ENCODE assay signal across 9 cellular contexts in genomic region chr3:71421820-71422566, GRCh38.
DNase-seq lines count a peak whose midpoint lies in the region; ATAC-seq, FAIRE-seq and TF ChIP-seq lines count a peak whose summit lies in the region.
"Had no signal": no experiment of that assay in that cellular context is flagged by ENCODE, and none has a peak within 500 bp of the region (broad histone marks: within the 10 kb centered on the region; RNA-seq: fewer than 3 reads in every experiment).

No MANE protein-coding gene starts in this region.

- peaks cover 34 to 36% of the 10 kb centered on the region in 2 donors for H3K36me3 Mint-ChIP-seq in CD4-positive, alpha-beta memory T cell
- H3K36me3 Mint-ChIP-seq in activated naive CD8-positive, alpha-beta T cell treated with anti-CD3 and anti-CD28 coated beads, Interleukin-2, amount 50 U/mL, for 24 hours (ENCODE audit: low read depth): peaks cover 12% of the 10 kb centered on the region

- CTCF ChIA-PET in CD4-positive, alpha-beta memory T cell (lab: Charles Lee; ENCODE audit: partially characterized antibody): interaction anchor here (1.0 to 2.9 kb wide), 4 partner anchors 10 to 81 kb away, joined by 3 to 10 read pairs (median 6); no protein-coding TSS in a partner anchor

- ATAC-seq in GM19452 (IDR thresholded peaks at IDR 0.05; ENCODE audit: unreplicated experiment): peak; percentile 92
- peak; percentile 90 for ATAC-seq in HG03442 (IDR thresholded peaks at IDR 0.05; ENCODE audit: unreplicated experiment)
- peak; percentile 80 for ATAC-seq in activated naive CD8-positive, alpha-beta T cell treated with anti-CD3 and anti-CD28 coated beads, Interleukin-2, amount 50 U/mL, for 24 hours
- no peak for ATAC-seq in foreskin keratinocyte
- no peak for ATAC-seq in pancreas

- no peak for FAIRE-seq in pancreas (lab: Jason Lieb, UNC)

- intact Hi-C loops in CD4-positive, alpha-beta memory T cell (cut with micrococcal nuclease): loop anchor here (1.0 to 2.0 kb wide), 2 partner anchors 9 to 23 kb away; no protein-coding TSS in a partner anchor
- intact Hi-C loops in pancreas (cut with DNase I): no loop called here

- peak overlapping the region in 1 of 2 donors; percentile 8 for H3K4me3 ChIP-seq in CD4-positive, alpha-beta memory T cell (ENCODE audit: low read length in 2 of 2)
- no peak overlapping the region for H3K4me3 ChIP-seq in pancreas
- H3K4me3 ChIP-seq: lung had no signal

- H3K4me3 Mint-ChIP-seq in CD4-positive, alpha-beta memory T cell: peak overlapping the region; percentile 35 to 78 (median 58)
- H3K4me3 Mint-ChIP-seq in activated naive CD8-positive, alpha-beta T cell treated with anti-CD3 and anti-CD28 coated beads, Interleukin-2, amount 50 U/mL, for 24 hours: peak overlapping the region; percentile 66

- H3K27me3 Mint-ChIP-seq in CD4-positive, alpha-beta memory T cell: no peaks in the 10 kb centered on the region
- H3K27me3 Mint-ChIP-seq in activated naive CD8-positive, alpha-beta T cell treated with anti-CD3 and anti-CD28 coated beads, Interleukin-2, amount 50 U/mL, for 24 hours: no peaks in the 10 kb centered on the region

- peaks cover 80% of the 10 kb centered on the region for H3K4me1 ChIP-seq in CD4-positive, alpha-beta memory T cell (ENCODE audit: insufficient read depth, low read length)
- H3K4me1 ChIP-seq in foreskin keratinocyte: no peaks in the 10 kb centered on the region
- peaks cover 0 to 4% (median 0%) of the 10 kb centered on the region in 3 donors for H3K4me1 ChIP-seq in pancreas

- peaks cover 0 to 3% (median 0%) of the 10 kb centered on the region in 8 donors for H3K9me3 Mint-ChIP-seq in CD4-positive, alpha-beta memory T cell
- H3K9me3 Mint-ChIP-seq in activated naive CD8-positive, alpha-beta T cell treated with anti-CD3 and anti-CD28 coated beads, Interleukin-2, amount 50 U/mL, for 24 hours: no peaks in the 10 kb centered on the region

- TF ChIP-seq CTCF in foreskin keratinocyte (conservative IDR thresholded peaks at IDR 0.05) (no peak), pancreas (IDR thresholded peaks at IDR 0.05) (no peak)

- 83 to 89% methylated on average over 12 of the region's 12 CpGs for WGBS in pancreas, 2 donors

- peaks cover 4% of the 10 kb centered on the region for H3K36me3 ChIP-seq in CD4-positive, alpha-beta memory T cell (ENCODE audit: insufficient read depth, low read length)
- no peaks in the 10 kb centered on the region for H3K36me3 ChIP-seq in pancreas

- peaks cover 60 to 91% (median 76%) of the 10 kb centered on the region in 4 donors for H3K4me1 Mint-ChIP-seq in CD4-positive, alpha-beta memory T cell
- H3K4me1 Mint-ChIP-seq in activated naive CD8-positive, alpha-beta T cell treated with anti-CD3 and anti-CD28 coated beads, Interleukin-2, amount 50 U/mL, for 24 hours: peaks cover 96% of the 10 kb centered on the region

- peak overlapping the region; percentile 46 for H3K27ac ChIP-seq in CD4-positive, alpha-beta memory T cell (ENCODE audit: low read depth, low read length)
- H3K27ac ChIP-seq in foreskin keratinocyte (no peak overlapping the region), pancreas (no peak overlapping the region)

- no peaks in the 10 kb centered on the region for H3K27me3 ChIP-seq in CD4-positive, alpha-beta memory T cell (ENCODE audit: insufficient read depth, low read length)
- no peaks in the 10 kb centered on the region for H3K27me3 ChIP-seq in foreskin keratinocyte
- no peaks in the 10 kb centered on the region for H3K27me3 ChIP-seq in pancreas

- DNase-seq in CD4-positive, alpha-beta memory T cell: peak; percentile 48 to 62 (median 55)
- no peak for DNase-seq in activated naive CD8-positive, alpha-beta T cell treated with anti-CD3 and anti-CD28 coated beads, Interleukin-2, amount 50 U/mL, for 24 hours
- no peak for DNase-seq in foreskin keratinocyte
- DNase-seq in DMS79 treated with DMSO at 0.1 percent for 48 hours (lab: John Stamatoyannopoulos, UW): no peak
- no peak for DNase-seq in DMS79 (lab: John Stamatoyannopoulos, UW)
- no peak for DNase-seq in pancreas

- peak overlapping the region; percentile 84 to 97 (median 92) for H3K27ac Mint-ChIP-seq in CD4-positive, alpha-beta memory T cell
- H3K27ac Mint-ChIP-seq in activated naive CD8-positive, alpha-beta T cell treated with anti-CD3 and anti-CD28 coated beads, Interleukin-2, amount 50 U/mL, for 24 hours: peak overlapping the region; percentile 93

- no peaks in the 10 kb centered on the region for H3K9me3 ChIP-seq in CD4-positive, alpha-beta memory T cell (ENCODE audit: control insufficient read depth in 1 of 2, low read length in 2 of 2)
- no peaks in the 10 kb centered on the region for H3K9me3 ChIP-seq in pancreas

- POLR2A ChIA-PET in CD4-positive, alpha-beta memory T cell (lab: Charles Lee; ENCODE audit: partially characterized antibody): interaction anchor here (0.8 to 6.2 kb wide), 12 partner anchors 22 to 291 kb away, joined by 3 to 46 read pairs (median 4); no protein-coding TSS in a partner anchor

Comparison
In these comparisons a context has a peak if more than half of its experiments do, and no peak if none do; other contexts are left out.
1. DNase-seq: peak in CD4-positive, alpha-beta memory T cell (5 of 5); none in activated naive CD8-positive, alpha-beta T cell treated with anti-CD3 and anti-CD28 coated beads, Interleukin-2, amount 50 U/mL, for 24 hours (single experiment), foreskin keratinocyte (0 of 2), DMS79 treated with DMSO at 0.1 percent for 48 hours (single experiment), DMS79 (single experiment) and pancreas (0 of 6).
2. ATAC-seq: peak in GM19452 (single experiment), HG03442 (single experiment) and activated naive CD8-positive, alpha-beta T cell treated with anti-CD3 and anti-CD28 coated beads, Interleukin-2, amount 50 U/mL, for 24 hours (single experiment); none in foreskin keratinocyte (single experiment) and pancreas (0 of 4).